Comparison of ENCODE assay signal across 17 cellular contexts in genomic region chr2:218746960-218747359, GRCh38. TPM values are rescaled to one million over a fixed set of nuclear protein-coding genes. Genes with fewer than 3 reads are reported as not detected.
"Had no signal": no experiment of that assay in that cellular context is flagged by ENCODE, and none has a peak within 500 bp of the region (broad histone marks: within the 10 kb centered on the region; RNA-seq: fewer than 3 reads in every experiment).

No MANE protein-coding gene starts in this region.

- ATAC-seq: activated CD4-positive, alpha-beta T cell treated with anti-CD3 and anti-CD28 coated beads for 36 hours; activated CD8-positive, alpha-beta memory T cell treated with anti-CD3 and anti-CD28 coated beads, Interleukin-2, amount 10 ng/mL, durations not matched to agents 7 days and 5 days; body of pancreas; esophagus mucosa; natural killer cell treated with Interleukin-12 subunit alpha and Interleukin-12 subunit beta and Interleukin-15 and Interleukin-18, amount 100 ng/mL, for 72 hours; SK-N-SH treated with all-trans-retinoic acid at 6 μM for 48 hours; stimulated activated naive CD8-positive, alpha-beta T cell treated with anti-CD3 and anti-CD28 coated beads, Interleukin-15, Interleukin-2, amounts not matched to agents 100 U/mL and 50 U/mL, for 24 hours; T-cell; upper lobe of right lung; WTC11 had no signal

- H3K27me3 ChIP-seq: body of pancreas, upper lobe of right lung had no signal

- H3K27ac ChIP-seq: upper lobe of right lung had no signal

- DNase-seq: activated CD4-positive, alpha-beta memory T cell treated with anti-CD3 and anti-CD28 coated beads, Interleukin-2, amount 10 ng/mL, durations not matched to agents 7 days and 5 days; activated CD4-positive, alpha-beta T cell treated with anti-CD3 and anti-CD28 coated beads for 36 hours; activated CD8-positive, alpha-beta memory T cell treated with anti-CD3 and anti-CD28 coated beads, Interleukin-2, amount 10 ng/mL, durations not matched to agents 7 days and 5 days; activated naive CD8-positive, alpha-beta T cell treated with anti-CD3 and anti-CD28 coated beads for 36 hours; amniotic stem cell; body of pancreas; cortex of kidney; effector CD8-positive, alpha-beta T cell; stimulated activated CD4-positive, alpha-beta T cell treated with anti-CD3 and anti-CD28 coated beads, Interleukin-2, amount 100 ng/mL, for 24 hours; stimulated activated naive CD8-positive, alpha-beta T cell treated with anti-CD3 and anti-CD28 coated beads, Interleukin-15, Interleukin-2, amounts not matched to agents 100 U/mL and 50 U/mL, for 24 hours; T-cell; upper lobe of right lung had no signal

- H3K9me3 ChIP-seq: body of pancreas, upper lobe of right lung had no signal

- H3K4me3 ChIP-seq: body of pancreas, lung, upper lobe of right lung had no signal

- H3K4me1 ChIP-seq: upper lobe of right lung had no signal

RNA-seq across cellular contexts. Expression of gene CYP27A1, which starts 35.0 kb away (rescaled TPM):
- total RNA-seq: activated CD4-positive, alpha-beta memory T cell treated with anti-CD3 and anti-CD28 coated beads, Interleukin-2, amount 10 ng/mL, durations not matched to agents 7 days and 5 days; activated CD8-positive, alpha-beta memory T cell treated with anti-CD3 and anti-CD28 coated beads, Interleukin-2, amount 10 ng/mL, durations not matched to agents 7 days and 5 days; activated naive CD8-positive, alpha-beta T cell treated with anti-CD3 and anti-CD28 coated beads for 36 hours had no signal
